15 cellular contexts compared by ENCODE assay signal in genomic region chr12:89873745-89874144, GRCh38.
A peak's percentile ranks its signal among the peaks of the same experiment; 100 is the strongest.
DNase-seq lines count a peak whose midpoint lies in the region; ATAC-seq and TF ChIP-seq lines count a peak whose summit lies in the region.
"Had no signal": no experiment of that assay in that cellular context is flagged by ENCODE, and none has a peak within 500 bp of the region (broad histone marks: within the 10 kb centered on the region; RNA-seq: fewer than 3 reads in every experiment).

No MANE protein-coding gene starts in this region.

- no peak overlapping the region for H2BK5ac ChIP-seq in mesenchymal stem cell (ENCODE audit: low read depth, low read length, poor library complexity, severe bottlenecking)
- H2BK5ac ChIP-seq in mesendoderm (ENCODE audit: low read length): no peak overlapping the region

- H3K18ac ChIP-seq in mesenchymal stem cell (ENCODE audit: low read depth in 1 of 2, low read length in 2 of 2) (peak overlapping the region; percentile 65 to 96), mesendoderm (ENCODE audit: low read length) (no peak overlapping the region)

- H3K9me3 ChIP-seq in WERI-Rb-1 (ENCODE audit: severe bottlenecking): peaks cover 13% of the 10 kb centered on the region
- peaks cover 29% of the 10 kb centered on the region for H3K9me3 ChIP-seq in mesenchymal stem cell (ENCODE audit: control insufficient read depth, low read length)
- H3K9me3 ChIP-seq: neutrophil, testis had no signal

- H3K27me3 Mint-ChIP-seq in type B pancreatic cell: no peaks in the 10 kb centered on the region
- H3K27me3 Mint-ChIP-seq: CD4-positive, CD25-positive, alpha-beta regulatory T cell had no signal

- H3K36me3 ChIP-seq in WERI-Rb-1 (no peaks in the 10 kb centered on the region), mesenchymal stem cell (ENCODE audit: control insufficient read depth in 1 of 2, insufficient read depth in 2 of 2, low read depth in 1 of 2, low read length in 2 of 2) (no peaks in the 10 kb centered on the region), mesendoderm (ENCODE audit: control insufficient read depth, insufficient read depth, low read length) (no peaks in the 10 kb centered on the region)
- H3K36me3 ChIP-seq: neutrophil had no signal

- H3K79me1 ChIP-seq in mesenchymal stem cell (replicated peaks; ENCODE audit: low read length, poor library complexity, severe bottlenecking): no peaks in the 10 kb centered on the region
- no peaks in the 10 kb centered on the region for H3K79me1 ChIP-seq in mesendoderm (ENCODE audit: low read length)

- TF ChIP-seq CTCF in GM12873 (IDR thresholded peaks at IDR 0.05; ENCODE audit: insufficient read depth, low read depth, low read length, missing control alignments): peak; percentile 4
- no peak for TF ChIP-seq CTCF in WERI-Rb-1 (IDR thresholded peaks at IDR 0.05; ENCODE audit: low read depth, low read length)
- TF ChIP-seq CTCF in type B pancreatic cell (conservative IDR thresholded peaks at IDR 0.05): no peak

- H3K14ac ChIP-seq in mesenchymal stem cell (ENCODE audit: low read length in 2 of 2): no peak overlapping the region

- no peaks in the 10 kb centered on the region for H3K36me3 Mint-ChIP-seq in type B pancreatic cell
- H3K36me3 Mint-ChIP-seq: CD4-positive, CD25-positive, alpha-beta regulatory T cell had no signal

- no peaks in the 10 kb centered on the region for H3K79me2 ChIP-seq in mesendoderm (ENCODE audit: control insufficient read depth, insufficient read depth, low read length)

- H4K91ac ChIP-seq in mesenchymal stem cell (ENCODE audit: low read length): peak overlapping the region; percentile 14

- H3K9me3 Mint-ChIP-seq in type B pancreatic cell: peaks cover 5% of the 10 kb centered on the region

- no peak for ATAC-seq in HG03097 (IDR thresholded peaks at IDR 0.05; ENCODE audit: low FRiP score, unreplicated experiment)
- ATAC-seq: HCT116 had no signal

- H3K27ac Mint-ChIP-seq in type B pancreatic cell: no peak overlapping the region
- H3K27ac Mint-ChIP-seq: CD4-positive, CD25-positive, alpha-beta regulatory T cell had no signal

- no peak overlapping the region for H2AFZ ChIP-seq in mesenchymal stem cell (ENCODE audit: low read depth, low read length)

- peak overlapping the region; percentile 2 for H2BK120ac ChIP-seq in mesenchymal stem cell (ENCODE audit: low read depth, low read length)
- H2BK120ac ChIP-seq in mesendoderm (ENCODE audit: low read depth, low read length): no peak overlapping the region

- H2BK12ac ChIP-seq in mesenchymal stem cell (ENCODE audit: low read length in 2 of 2): peak overlapping the region; percentile 87 to 94

- H3K27me3 ChIP-seq in WERI-Rb-1 (ENCODE audit: insufficient read depth, low read depth, severe bottlenecking) (no peaks in the 10 kb centered on the region), mesenchymal stem cell (ENCODE audit: control insufficient read depth in 1 of 2, insufficient read depth in 1 of 2, low read length in 2 of 2) (no peaks in the 10 kb centered on the region), mesendoderm (ENCODE audit: insufficient read depth, low read length, poor library complexity) (no peaks in the 10 kb centered on the region)
- H3K27me3 ChIP-seq: neutrophil, testis had no signal

- H3K23ac ChIP-seq in mesenchymal stem cell (ENCODE audit: low read length in 2 of 2) (no peak overlapping the region), mesendoderm (ENCODE audit: low read length) (no peak overlapping the region)

- H3K27ac ChIP-seq in WERI-Rb-1 (no peak overlapping the region; the same call in 1 of the 2 replicates), mesenchymal stem cell (ENCODE audit: low read length, poor library complexity, severe bottlenecking) (no peak overlapping the region), mesendoderm (ENCODE audit: low read depth, low read length) (no peak overlapping the region)
- H3K27ac ChIP-seq: neutrophil, testis had no signal

- no peak overlapping the region for H3K4me2 ChIP-seq in mesenchymal stem cell (ENCODE audit: low read length, poor library complexity, severe bottlenecking)
- no peak overlapping the region for H3K4me2 ChIP-seq in mesendoderm (ENCODE audit: low read length)

- peaks cover 4% of the 10 kb centered on the region for H3K4me1 Mint-ChIP-seq in type B pancreatic cell (ENCODE audit: unreplicated experiment)

- H2BK15ac ChIP-seq in mesenchymal stem cell (ENCODE audit: low read depth, poor library complexity, severe bottlenecking): no peak overlapping the region
- no peak overlapping the region for H2BK15ac ChIP-seq in mesendoderm (replicated peaks; ENCODE audit: low read depth)

- H2AK5ac ChIP-seq in mesenchymal stem cell (ENCODE audit: low read length, severe bottlenecking) (no peak overlapping the region), mesendoderm (ENCODE audit: low read length) (no peak overlapping the region)

- WGBS in mesenchymal stem cell: 7% methylated on average over 4 of the region's 4 CpGs
- WGBS in mesendoderm (ENCODE audit: extremely low coverage, insufficient coverage, low lambda C conversion rate): no CpG with 5 or more reads among the region's 4 CpGs

- no peak overlapping the region for H3K9ac ChIP-seq in mesenchymal stem cell (ENCODE audit: low read length)
- H3K9ac ChIP-seq in mesendoderm (ENCODE audit: low read length): no peak overlapping the region

- H3K56ac ChIP-seq in mesendoderm (ENCODE audit: low read length): no peak overlapping the region

- H3K4me3 ChIP-seq in WERI-Rb-1 (ENCODE audit: low read depth, low read length): no peak overlapping the region
- no peak overlapping the region for H3K4me3 ChIP-seq in mesenchymal stem cell (ENCODE audit: insufficient read depth in 1 of 2, low read depth in 1 of 2, low read length in 2 of 2)
- no peak overlapping the region for H3K4me3 ChIP-seq in mesendoderm (ENCODE audit: low read length)
- H3K4me3 ChIP-seq: testis had no signal

- H4K8ac ChIP-seq in mesenchymal stem cell (ENCODE audit: low read length) (peak overlapping the region; percentile 45), mesendoderm (ENCODE audit: low read depth, low read length) (no peak overlapping the region)

- H3K4ac ChIP-seq in mesenchymal stem cell (ENCODE audit: low read depth in 1 of 2, low read length in 2 of 2) (peak overlapping the region in 1 of 2 experiments; percentile 84), mesendoderm (ENCODE audit: low read depth, low read length) (no peak overlapping the region)

- DNase-seq in HCEC 1CT (peak; percentile 47), WERI-Rb-1 (peak; percentile 75), mesenchymal stem cell (peak; percentile 72), mesendoderm (no peak), NCI-H1930 (lab: John Stamatoyannopoulos, UW) (no peak), type B pancreatic cell (ENCODE audit: extremely low spot score, unreplicated experiment) (no peak)
- DNase-seq: activated gamma-delta T cell treated with Interleukin-2 at 50 U/mL for 16 hours; CD4-positive, CD25-positive, alpha-beta regulatory T cell; NCI-H2081; stimulated activated CD4-positive, alpha-beta T cell treated with anti-CD3 and anti-CD28 coated beads, Interleukin-4, amount 100 ng/mL, for 4 hours; testis had no signal

- no peaks in the 10 kb centered on the region for H3K4me1 ChIP-seq in mesenchymal stem cell (ENCODE audit: control insufficient read depth, insufficient read depth, low read depth, low read length)
- no peaks in the 10 kb centered on the region for H3K4me1 ChIP-seq in mesendoderm (ENCODE audit: control insufficient read depth, low read depth, low read length)
- H3K4me1 ChIP-seq: testis had no signal

- H4K5ac ChIP-seq in mesendoderm (ENCODE audit: low read length): no peak overlapping the region

- no peak overlapping the region for H3K4me3 Mint-ChIP-seq in type B pancreatic cell
- H3K4me3 Mint-ChIP-seq: CD4-positive, CD25-positive, alpha-beta regulatory T cell had no signal

Comparison
In these comparisons a context has a peak if more than half of its experiments do, and no peak if none do; other contexts are left out.
1. DNase-seq: peak in HCEC 1CT (single experiment), WERI-Rb-1 (single experiment) and mesenchymal stem cell (single experiment); none in mesendoderm (single experiment), NCI-H1930 (0 of 2) and type B pancreatic cell (single experiment).